ENCODE assay signal across 21 cellular contexts in genomic region chr7:86788948-86789347, GRCh38.
DNase-seq lines count a peak whose midpoint lies in the region; ATAC-seq, FAIRE-seq and TF ChIP-seq lines count a peak whose summit lies in the region.
"Had no signal": no experiment of that assay in that cellular context is flagged by ENCODE, and none has a peak within 500 bp of the region (broad histone marks: within the 10 kb centered on the region; RNA-seq: fewer than 3 reads in every experiment).

No MANE protein-coding gene starts in this region.

- H2AFZ ChIP-seq in GM12878 (ENCODE audit: control insufficient read depth, low read depth, low read length): peak overlapping the region; percentile 41; the same call in 1 of the 2 replicates

- SMC1A ChIA-PET in GM12878 (lab: Charles Lee; ENCODE audit: uncharacterized antibody, unreplicated experiment): interaction anchor here (0.7 to 1.2 kb wide), 2 partner anchors 25 to 26 kb away, joined by 3 read pairs; no protein-coding TSS in a partner anchor

- no peaks in the 10 kb centered on the region for H3K79me2 ChIP-seq in GM12878 (ENCODE audit: control insufficient read depth, insufficient read depth, low read length)

- TF ChIP-seq EP300 in GM12878 (IDR thresholded peaks at IDR 0.05; ENCODE audit: borderline replicate concordance in 1 of 2, control insufficient read depth in 1 of 2, low read depth in 2 of 2, low read length in 2 of 2): no peak

- RAD21 ChIA-PET in GM12878 (lab: Charles Lee; ENCODE audit: unreplicated experiment): no interaction called here

- DNase-seq in GM12878 (ENCODE audit: low read depth, low spot score) (no peak), NCI-H2107 treated with DMSO at 0.1 percent for 48 hours (lab: John Stamatoyannopoulos, UW; ENCODE audit: unreplicated experiment) (no peak), NCI-H524 treated with DMSO at 0.1 percent for 48 hours (lab: John Stamatoyannopoulos, UW) (no peak)
- DNase-seq: activated CD4-positive, alpha-beta T cell treated with anti-CD3 and anti-CD28 coated beads for 48 hours; activated naive CD4-positive, alpha-beta T cell treated with anti-CD3 and anti-CD28 coated beads, Interleukin-2, amount 10 ng/mL, durations not matched to agents 7 days and 5 days; COR-L47; foreskin keratinocyte; left ventricle myocardium superior; MG63; NCI-H2107; NCI-H69; PC-3; substantia nigra had no signal

- intact Hi-C loops in GM12878 (cut with micrococcal nuclease; ENCODE audit: unreplicated experiment): no loop called here

- peaks cover 41% of the 10 kb centered on the region for H3K4me1 ChIP-seq in GM12878 (ENCODE audit: control insufficient read depth, insufficient read depth, low read length)
- H3K4me1 ChIP-seq: foreskin keratinocyte had no signal

- WGBS in GM12878 (ENCODE audit: insufficient coverage, insufficient replicate concordance, low lambda C conversion rate, missing lambda C conversion rate): 0% methylated on average over 1 of the region's 1 CpG

- H3K4me3 ChIP-seq in GM12878: 0 out of 2 replicates have a peak overlapping the region, but pooled peaks have one; percentile 13
- H3K4me3 ChIP-seq: MG63 had no signal

- peaks cover 3% of the 10 kb centered on the region; the same call in 1 of the 3 replicates for H3K9me3 ChIP-seq in GM12878 (replicated peaks; ENCODE audit: control insufficient read depth, insufficient read depth, low read length)
- H3K9me3 ChIP-seq: MG63 had no signal

- TF ChIP-seq RAD21 in GM12878 (IDR thresholded peaks at IDR 0.05; ENCODE audit: insufficient read depth, low read depth, low read length): peak; percentile 13; the same call in 1 of the 2 replicates

- no peak for FAIRE-seq in GM12878 (lab: Jason Lieb, UNC)
- FAIRE-seq: colon, endothelial cell of umbilical vein had no signal

- CTCF ChIA-PET in GM12878 (lab: Yijun Ruan, JAX): interaction anchor here (0.9 to 1.1 kb wide), 2 partner anchors 26 to 116 kb away, joined by 3 to 5 read pairs; no protein-coding TSS in a partner anchor

- no peak overlapping the region for H3K27ac ChIP-seq in GM12878 (ENCODE audit: control insufficient read depth, insufficient read depth)
- H3K27ac ChIP-seq: foreskin keratinocyte had no signal

- POLR2A ChIA-PET in GM12878 (lab: Charles Lee): no interaction called here

- H3K4me2 ChIP-seq in GM12878 (ENCODE audit: control insufficient read depth, insufficient read depth): peak overlapping the region; percentile 75; the same call in 1 of the 2 replicates

- no peaks in the 10 kb centered on the region for H3K27me3 ChIP-seq in GM12878 (replicated peaks in 1 of 2; ENCODE audit: control insufficient read depth in 2 of 2, insufficient read depth in 2 of 2, low read length in 1 of 2)
- H3K27me3 ChIP-seq: foreskin keratinocyte, MG63 had no signal

- no peak overlapping the region for H3K9ac ChIP-seq in GM12878 (ENCODE audit: control insufficient read depth, insufficient read depth, low read length)

- H4K20me1 ChIP-seq in GM12878 (ENCODE audit: control insufficient read depth, insufficient read depth): no peaks in the 10 kb centered on the region

- TF ChIP-seq POLR2A in GM18505 (IDR thresholded peaks at IDR 0.05; ENCODE audit: borderline replicate concordance, extremely low read depth, insufficient read depth, insufficient read length): no peak
- TF ChIP-seq POLR2A in GM12878 (IDR thresholded peaks at IDR 0.05; ENCODE audit: low read depth, low read length): no peak

- no peaks in the 10 kb centered on the region for H3K36me3 ChIP-seq in GM12878 (ENCODE audit: control insufficient read depth in 2 of 2, insufficient read depth in 2 of 2, low read length in 1 of 2)
- H3K36me3 ChIP-seq: MG63 had no signal

- in situ Hi-C loops in GM12878 (cut with MboI): no loop called here

- BruUV-seq in GM12878 (replicated peaks; lab: Mats Ljungman, UMichigan): no TSS peak

- ATAC-seq in GM18505 (IDR thresholded peaks at IDR 0.05; ENCODE audit: unreplicated experiment) (peak; percentile 34), GM21390 (IDR thresholded peaks at IDR 0.05; ENCODE audit: unreplicated experiment) (peak; percentile 43), HG02884 (IDR thresholded peaks at IDR 0.05; ENCODE audit: unreplicated experiment) (peak; percentile 49), GM12878 (peak; percentile 39; the same call in 1 of the 3 replicates), GM19467 (IDR thresholded peaks at IDR 0.05; ENCODE audit: unreplicated experiment) (no peak)
- ATAC-seq in activated CD4-positive, CD25-positive, alpha-beta regulatory T cell treated with anti-CD3 and anti-CD28 coated beads, Interleukin-2, amount 50 U/mL, for 24 hours: no peak
- ATAC-seq: foreskin keratinocyte, left ventricle myocardium superior, PC-3, sciatic nerve had no signal

- TF ChIP-seq CTCF in GM12878 (IDR thresholded peaks at IDR 0.05 in 2 of 3, conservative IDR thresholded peaks at IDR 0.05 in 1 of 3; ENCODE audit: control insufficient read depth in 2 of 3, extremely low read depth in 1 of 3, insufficient read depth in 1 of 3, low read depth in 3 of 3, low read length in 3 of 3): no peak

TF ChIP-seq in GM12878, 131 proteins besides CTCF, POLR2A, EP300 and RAD21 (continues in another document):
- TF ChIP-seq DPF2 (IDR thresholded peaks at IDR 0.05) (no peak), CEBPB (IDR thresholded peaks at IDR 0.05; ENCODE audit: borderline replicate concordance in 1 of 2, low read depth in 2 of 2, low read length in 2 of 2) (no peak), RFX5 (IDR thresholded peaks at IDR 0.05; ENCODE audit: low read depth, low read length) (no peak), KAT2A (conservative IDR thresholded peaks at IDR 0.05; ENCODE audit: control insufficient read depth, low read depth, low read length) (no peak), MYC (IDR thresholded peaks at IDR 0.05; ENCODE audit: insufficient read depth, insufficient read length, insufficient replicate concordance, low read length, severe bottlenecking) (no peak), SP1 (IDR thresholded peaks at IDR 0.05; ENCODE audit: low read depth, low read length) (no peak), PBX3 (IDR thresholded peaks at IDR 0.05; ENCODE audit: insufficient replicate concordance, low read depth, low read length) (no peak), SPI1 (IDR thresholded peaks at IDR 0.05; ENCODE audit: borderline replicate concordance, insufficient read depth, low read depth, low read length) (no peak), ZBTB33 (IDR thresholded peaks at IDR 0.05) (no peak), SMC3 (IDR thresholded peaks at IDR 0.05; ENCODE audit: borderline replicate concordance, low read length) (no peak), MYB (IDR thresholded peaks at IDR 0.05; ENCODE audit: borderline replicate concordance, low read depth, low read length) (no peak), FOS (IDR thresholded peaks at IDR 0.05; ENCODE audit: borderline replicate concordance, extremely low read depth, insufficient read length) (no peak), TARDBP (IDR thresholded peaks at IDR 0.05; ENCODE audit: borderline replicate concordance) (no peak), E2F8 (IDR thresholded peaks at IDR 0.05; ENCODE audit: low read depth, partially characterized antibody) (no peak), SMAD5 (IDR thresholded peaks at IDR 0.05; ENCODE audit: low read depth) (no peak), GABPA (IDR thresholded peaks at IDR 0.05; ENCODE audit: low read depth) (no peak)

Comparison
In these comparisons a context has a peak if more than half of its experiments do, and no peak if none do; other contexts are left out.
1. ATAC-seq: peak in GM18505 (single experiment), GM21390 (single experiment), HG02884 (single experiment) and GM12878 (single experiment); none in activated CD4-positive, CD25-positive, alpha-beta regulatory T cell treated with anti-CD3 and anti-CD28 coated beads, Interleukin-2, amount 50 U/mL, for 24 hours (0 of 2) and GM19467 (single experiment).